43 cellular contexts compared by ENCODE assay signal in genomic region chr17:61605692-61606091, GRCh38. TPM values are rescaled to one million over a fixed set of nuclear protein-coding genes. Genes with fewer than 3 reads are reported as not detected.
"Had no signal": no experiment of that assay in that cellular context is flagged by ENCODE, and none has a peak within 500 bp of the region (broad histone marks: within the 10 kb centered on the region; RNA-seq: fewer than 3 reads in every experiment).

No MANE protein-coding gene starts in this region.

- H3K36me3 ChIP-seq: adrenal gland, ascending aorta, brain microvascular endothelial cell, breast epithelium, cardiac muscle cell had no signal

- H3K9me3 Mint-ChIP-seq: activated naive CD4-positive, alpha-beta T cell treated with anti-CD3 and anti-CD28 coated beads for 36 hours; activated naive CD4-positive, alpha-beta T cell treated with anti-CD3 and anti-CD28 coated beads, Interleukin-2, amount 10 ng/mL, durations not matched to agents 7 days and 5 days; activated naive CD4-positive, alpha-beta T cell treated with anti-CD3 and anti-CD28 coated beads, Interleukin-2, amount 50 U/mL, for 24 hours; activated naive CD4-positive, alpha-beta T cell treated with anti-CD3 and anti-CD28 coated beads, Interleukin-2, amount 50 U/mL, for 72 hours; activated naive CD8-positive, alpha-beta T cell treated with anti-CD3 and anti-CD28 coated beads for 36 hours; activated naive CD8-positive, alpha-beta T cell treated with anti-CD3 and anti-CD28 coated beads, Interleukin-2, amount 10 ng/mL, durations not matched to agents 7 days and 5 days; activated naive CD8-positive, alpha-beta T cell treated with anti-CD3 and anti-CD28 coated beads, Interleukin-2, amount 50 U/mL, for 24 hours; activated T-cell treated with anti-CD3 and anti-CD28 coated beads, Interleukin-2, amount 50 U/mL, for 24 hours; activated T-cell treated with anti-CD3 and anti-CD28 coated beads, Interleukin-2, amount 50 U/mL, for 4 hours; activated T-cell treated with anti-CD3 and anti-CD28 coated beads, Interleukin-2, amount 50 U/mL, for 72 hours; activated T-helper 1 cell treated with anti-CD3 and anti-CD28 coated beads, Interleukin-12 subunit alpha, Interleukin-12 subunit beta, Interleukin-2, Interleukin-4 antibody, amounts not matched to agents 30 ng/mL and 10 ng/mL and 1 ng/mL, durations not matched to agents 14 hours and 24 hours and 36 hours; activated T-helper 17 cell treated with anti-CD3 and anti-CD28 coated beads, Interleukin-2, amount 50 U/mL, for 72 hours; activated T-helper 2 cell treated with anti-CD3 and anti-CD28 coated beads, Interferon-gamma antibody, Interleukin-2, Interleukin-4, amounts not matched to agents 10 μg/mL and 5 μg/mL and 100 μg/mL, durations not matched to agents 14 hours and 24 hours and 36 hours; brain; central memory CD8-positive, alpha-beta T cell had no signal

- H3K4me1 ChIP-seq: adrenal gland, ascending aorta, body of pancreas, breast epithelium had no signal

- DNase-seq: activated effector memory CD4-positive, alpha-beta T cell treated with anti-CD3 and anti-CD28 coated beads, Interleukin-2, amount 50 U/mL, for 16 hours; activated effector memory CD4-positive, alpha-beta T cell treated with Interleukin-2 at 50 U/mL for 16 hours; activated gamma-delta T cell; activated gamma-delta T cell treated with Interleukin-2 at 50 U/mL for 16 hours; activated naive CD4-positive, alpha-beta T cell; activated naive CD4-positive, alpha-beta T cell treated with anti-CD3 and anti-CD28 coated beads for 36 hours; activated naive CD4-positive, alpha-beta T cell treated with anti-CD3 and anti-CD28 coated beads, Interleukin-2, amount 10 ng/mL, durations not matched to agents 7 days and 5 days; activated naive CD4-positive, alpha-beta T cell treated with anti-CD3 and anti-CD28 coated beads, Interleukin-2, amount 50 U/mL, for 16 hours; activated naive CD4-positive, alpha-beta T cell treated with Interleukin-2 at 50 U/mL for 16 hours; activated naive CD8-positive, alpha-beta T cell treated with anti-CD3 and anti-CD28 coated beads for 36 hours; activated naive CD8-positive, alpha-beta T cell treated with anti-CD3 and anti-CD28 coated beads, Interleukin-2, amount 10 ng/mL, durations not matched to agents 7 days and 5 days; activated naive CD8-positive, alpha-beta T cell treated with anti-CD3 and anti-CD28 coated beads, Interleukin-2, amount 50 U/mL, for 24 hours; activated T-cell treated with anti-CD3 and anti-CD28 coated beads, Interleukin-2, amount 50 U/mL, for 1 hour; activated T-cell treated with anti-CD3 and anti-CD28 coated beads, Interleukin-2, amount 50 U/mL, for 24 hours; activated T-cell treated with anti-CD3 and anti-CD28 coated beads, Interleukin-2, amount 50 U/mL, for 4 hours; activated T-cell treated with anti-CD3 and anti-CD28 coated beads, Interleukin-2, amount 50 U/mL, for 48 hours; activated T-cell treated with anti-CD3 and anti-CD28 coated beads, Interleukin-2, amount 50 U/mL, for 72 hours; adrenal gland; amniotic stem cell; amygdala; anterior cingulate cortex; aorta; body of pancreas; brain microvascular endothelial cell; caudate nucleus; central memory CD4-positive, alpha-beta T cell; cerebellar nuclear complex had no signal

- H3K9me3 ChIP-seq: adrenal gland, ascending aorta, body of pancreas, breast epithelium had no signal

- H3K27me3 ChIP-seq: adrenal gland, ascending aorta, body of pancreas, brain microvascular endothelial cell, breast epithelium, cardiac muscle cell had no signal

- ATAC-seq: activated naive CD4-positive, alpha-beta T cell treated with anti-CD3 and anti-CD28 coated beads, Interleukin-2, amount 50 U/mL, for 72 hours; activated naive CD8-positive, alpha-beta T cell treated with anti-CD3 and anti-CD28 coated beads, Interleukin-2, amount 50 U/mL, for 24 hours; activated T-cell treated with anti-CD3 and anti-CD28 coated beads, Interleukin-2, amount 50 U/mL, for 4 hours; activated T-cell treated with anti-CD3 and anti-CD28 coated beads, Interleukin-2, amount 50 U/mL, for 72 hours; activated T-helper 17 cell treated with anti-CD3 and anti-CD28 coated beads, Interleukin-2, amount 50 U/mL, for 72 hours; body of pancreas had no signal

- H3K4me1 Mint-ChIP-seq: activated naive CD4-positive, alpha-beta T cell treated with anti-CD3 and anti-CD28 coated beads, Interleukin-2, amount 10 ng/mL, durations not matched to agents 7 days and 5 days; activated naive CD4-positive, alpha-beta T cell treated with anti-CD3 and anti-CD28 coated beads, Interleukin-2, amount 50 U/mL, for 24 hours; activated naive CD8-positive, alpha-beta T cell treated with anti-CD3 and anti-CD28 coated beads for 36 hours; activated naive CD8-positive, alpha-beta T cell treated with anti-CD3 and anti-CD28 coated beads, Interleukin-2, amount 10 ng/mL, durations not matched to agents 7 days and 5 days; activated naive CD8-positive, alpha-beta T cell treated with anti-CD3 and anti-CD28 coated beads, Interleukin-2, amount 50 U/mL, for 24 hours; activated T-helper 17 cell treated with anti-CD3 and anti-CD28 coated beads, Interleukin-2, amount 50 U/mL, for 72 hours; brain; central memory CD8-positive, alpha-beta T cell had no signal

- H3K4me3 ChIP-seq: adrenal gland, ascending aorta, body of pancreas, breast epithelium, cardiac muscle cell had no signal

- H3K36me3 Mint-ChIP-seq: activated naive CD4-positive, alpha-beta T cell treated with anti-CD3 and anti-CD28 coated beads, Interleukin-2, amount 10 ng/mL, durations not matched to agents 7 days and 5 days; activated naive CD4-positive, alpha-beta T cell treated with anti-CD3 and anti-CD28 coated beads, Interleukin-2, amount 50 U/mL, for 24 hours; activated naive CD4-positive, alpha-beta T cell treated with anti-CD3 and anti-CD28 coated beads, Interleukin-2, amount 50 U/mL, for 72 hours; activated naive CD8-positive, alpha-beta T cell; activated naive CD8-positive, alpha-beta T cell treated with anti-CD3 and anti-CD28 coated beads for 36 hours; activated naive CD8-positive, alpha-beta T cell treated with anti-CD3 and anti-CD28 coated beads, Interleukin-2, amount 10 ng/mL, durations not matched to agents 7 days and 5 days; brain had no signal

- H3K27me3 Mint-ChIP-seq: brain had no signal

- H3K27ac Mint-ChIP-seq: activated naive CD4-positive, alpha-beta T cell treated with anti-CD3 and anti-CD28 coated beads for 36 hours; activated naive CD4-positive, alpha-beta T cell treated with anti-CD3 and anti-CD28 coated beads, Interleukin-2, amount 10 ng/mL, durations not matched to agents 7 days and 5 days; activated naive CD4-positive, alpha-beta T cell treated with anti-CD3 and anti-CD28 coated beads, Interleukin-2, amount 50 U/mL, for 24 hours; activated naive CD4-positive, alpha-beta T cell treated with anti-CD3 and anti-CD28 coated beads, Interleukin-2, amount 50 U/mL, for 72 hours; activated naive CD8-positive, alpha-beta T cell; activated naive CD8-positive, alpha-beta T cell treated with anti-CD3 and anti-CD28 coated beads for 36 hours; activated naive CD8-positive, alpha-beta T cell treated with anti-CD3 and anti-CD28 coated beads, Interleukin-2, amount 10 ng/mL, durations not matched to agents 7 days and 5 days; activated naive CD8-positive, alpha-beta T cell treated with anti-CD3 and anti-CD28 coated beads, Interleukin-2, amount 50 U/mL, for 24 hours; activated T-cell treated with anti-CD3 and anti-CD28 coated beads, Interleukin-2, amount 50 U/mL, for 24 hours; activated T-cell treated with anti-CD3 and anti-CD28 coated beads, Interleukin-2, amount 50 U/mL, for 72 hours; activated T-helper 1 cell treated with anti-CD3 and anti-CD28 coated beads, Interleukin-12 subunit alpha, Interleukin-12 subunit beta, Interleukin-2, Interleukin-4 antibody, amounts not matched to agents 30 ng/mL and 10 ng/mL and 1 ng/mL, durations not matched to agents 14 hours and 24 hours and 36 hours; activated T-helper 17 cell treated with anti-CD3 and anti-CD28 coated beads, Interleukin-2, amount 50 U/mL, for 72 hours; activated T-helper 2 cell treated with anti-CD3 and anti-CD28 coated beads, Interferon-gamma antibody, Interleukin-2, Interleukin-4, amounts not matched to agents 10 μg/mL and 5 μg/mL and 100 μg/mL, durations not matched to agents 14 hours and 24 hours and 36 hours; brain had no signal

- FAIRE-seq: astrocyte, bronchial epithelial cell had no signal

- H3K4me3 Mint-ChIP-seq: activated naive CD4-positive, alpha-beta T cell treated with anti-CD3 and anti-CD28 coated beads for 36 hours; activated naive CD4-positive, alpha-beta T cell treated with anti-CD3 and anti-CD28 coated beads, Interleukin-2, amount 10 ng/mL, durations not matched to agents 7 days and 5 days; activated naive CD4-positive, alpha-beta T cell treated with anti-CD3 and anti-CD28 coated beads, Interleukin-2, amount 50 U/mL, for 24 hours; activated naive CD8-positive, alpha-beta T cell; activated naive CD8-positive, alpha-beta T cell treated with anti-CD3 and anti-CD28 coated beads for 36 hours; activated naive CD8-positive, alpha-beta T cell treated with anti-CD3 and anti-CD28 coated beads, Interleukin-2, amount 10 ng/mL, durations not matched to agents 7 days and 5 days; activated naive CD8-positive, alpha-beta T cell treated with anti-CD3 and anti-CD28 coated beads, Interleukin-2, amount 50 U/mL, for 24 hours; activated T-cell treated with anti-CD3 and anti-CD28 coated beads, Interleukin-2, amount 50 U/mL, for 24 hours; activated T-cell treated with anti-CD3 and anti-CD28 coated beads, Interleukin-2, amount 50 U/mL, for 4 hours; activated T-cell treated with anti-CD3 and anti-CD28 coated beads, Interleukin-2, amount 50 U/mL, for 72 hours; activated T-helper 1 cell treated with anti-CD3 and anti-CD28 coated beads, Interleukin-12 subunit alpha, Interleukin-12 subunit beta, Interleukin-2, Interleukin-4 antibody, amounts not matched to agents 30 ng/mL and 10 ng/mL and 1 ng/mL, durations not matched to agents 14 hours and 24 hours and 36 hours; activated T-helper 17 cell treated with anti-CD3 and anti-CD28 coated beads, Interleukin-2, amount 50 U/mL, for 72 hours; brain; central memory CD8-positive, alpha-beta T cell had no signal

- H3K27ac ChIP-seq: adrenal gland, ascending aorta, body of pancreas, brain microvascular endothelial cell, breast epithelium, cardiac muscle cell had no signal

RNA-seq across cellular contexts. Expression of gene NACA2, which starts 14.7 kb away (rescaled TPM):
- total RNA-seq: activated naive CD4-positive, alpha-beta T cell treated with anti-CD3 and anti-CD28 coated beads for 36 hours; activated naive CD4-positive, alpha-beta T cell treated with anti-CD3 and anti-CD28 coated beads, Interleukin-2, amount 50 U/mL, for 72 hours; activated naive CD8-positive, alpha-beta T cell treated with anti-CD3 and anti-CD28 coated beads for 36 hours; activated naive CD8-positive, alpha-beta T cell treated with anti-CD3 and anti-CD28 coated beads, Interleukin-2, amount 10 ng/mL, durations not matched to agents 7 days and 5 days; activated T-cell treated with anti-CD3 and anti-CD28 coated beads, Interleukin-2, amount 50 U/mL, for 4 hours; activated T-cell treated with anti-CD3 and anti-CD28 coated beads, Interleukin-2, amount 50 U/mL, for 72 hours; activated T-helper 17 cell treated with anti-CD3 and anti-CD28 coated beads, Interleukin-2, amount 50 U/mL, for 72 hours; activated T-helper 2 cell treated with anti-CD3 and anti-CD28 coated beads, Interferon-gamma antibody, Interleukin-2, Interleukin-4, amounts not matched to agents 10 μg/mL and 5 μg/mL and 100 μg/mL, durations not matched to agents 14 hours and 24 hours and 36 hours; adrenal gland; aorta; ascending aorta; astrocyte; breast epithelium; bronchial epithelial cell; cardiac muscle cell; cardiac septum; cerebellum; chondrocyte had no signal
- polyA plus RNA-seq: cardiac muscle cell had no signal
